ENCODE assay signal across 8 cellular contexts in the genomic region with DNA sequence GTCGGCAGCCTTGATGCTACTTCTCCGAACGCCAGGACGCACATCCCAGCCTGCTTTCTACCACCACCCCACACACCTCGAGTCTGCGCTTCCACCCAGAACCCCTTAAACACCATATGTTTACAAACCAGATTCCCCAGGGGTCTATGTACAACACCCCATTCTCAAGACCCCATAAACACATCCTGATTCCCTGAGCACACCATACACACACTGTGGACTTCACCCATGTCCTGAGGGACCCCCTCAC. TPM values are rescaled to one million over a fixed set of nuclear protein-coding genes. Genes with fewer than 3 reads are reported as not detected.
DNase-seq lines count a peak whose midpoint lies in the region; ATAC-seq, FAIRE-seq and TF ChIP-seq lines count a peak whose summit lies in the region.

No MANE protein-coding gene starts in this region.

- peaks cover 42% of the 10 kb centered on the region for H3K27me3 Mint-ChIP-seq in activated T-helper 1 cell treated with anti-CD3 and anti-CD28 coated beads, Interleukin-12 subunit alpha, Interleukin-12 subunit beta, Interleukin-2, Interleukin-4 antibody, amounts not matched to agents 30 ng/mL and 10 ng/mL and 1 ng/mL, durations not matched to agents 14 hours and 24 hours and 36 hours (ENCODE audit: insufficient read depth)

- H3K27ac Mint-ChIP-seq in activated T-helper 1 cell treated with anti-CD3 and anti-CD28 coated beads, Interleukin-12 subunit alpha, Interleukin-12 subunit beta, Interleukin-2, Interleukin-4 antibody, amounts not matched to agents 30 ng/mL and 10 ng/mL and 1 ng/mL, durations not matched to agents 14 hours and 24 hours and 36 hours, result no peak overlapping the region

- POLR2A ChIA-PET in HCT116 (lab: Charles Lee), result no interaction called here

- H3K9me2 ChIP-seq in HCT116 (ENCODE audit: insufficient read depth), result no peaks in the 10 kb centered on the region

- H2AFZ ChIP-seq in HCT116 (ENCODE audit: low read depth, low read length, poor library complexity, severe bottlenecking), result no peak overlapping the region

- no peaks in the 10 kb centered on the region for H3K36me3 Mint-ChIP-seq in activated T-helper 1 cell treated with anti-CD3 and anti-CD28 coated beads, Interleukin-12 subunit alpha, Interleukin-12 subunit beta, Interleukin-2, Interleukin-4 antibody, amounts not matched to agents 30 ng/mL and 10 ng/mL and 1 ng/mL, durations not matched to agents 14 hours and 24 hours and 36 hours (ENCODE audit: low read depth)

- H3K9me3 Mint-ChIP-seq in activated T-helper 1 cell treated with anti-CD3 and anti-CD28 coated beads, Interleukin-12 subunit alpha, Interleukin-12 subunit beta, Interleukin-2, Interleukin-4 antibody, amounts not matched to agents 30 ng/mL and 10 ng/mL and 1 ng/mL, durations not matched to agents 14 hours and 24 hours and 36 hours, result no peaks in the 10 kb centered on the region

- RAD21 ChIA-PET in HCT116 (lab: Charles Lee; ENCODE audit: low non-redundant PET in 1 of 2, low total read pairs in 2 of 2, uncharacterized antibody in 2 of 2, unreplicated experiment in 2 of 2), result interaction anchor here in 1 of 2 experiments (0.5 kb wide), 1 partner anchor 22 kb away, joined by 3 read pairs; no protein-coding TSS in a partner anchor

- whole genome bisulfite sequencing in small intestine, 3 donors, result 44 to 79% (median 74%) methylated on average over 6 of the region's 6 CpGs

- CTCF ChIA-PET in HCT116 (lab: Charles Lee), result no interaction called here

- TF ChIP-seq POLR2A in HCT116 (IDR thresholded peaks at IDR 0.05; ENCODE audit: borderline replicate concordance, extremely low read depth, insufficient read depth, insufficient read length), result no peak

- H3K27ac ChIP-seq in HCT116 (ENCODE audit: low read depth, low read length) (peak overlapping the region; percentile 63; the same call in 1 of the 2 replicates), small intestine (ENCODE audit: low read depth in 1 of 2, low read length in 1 of 2) (no peak overlapping the region)

- H3K4me1 Mint-ChIP-seq in activated T-helper 1 cell treated with anti-CD3 and anti-CD28 coated beads, Interleukin-12 subunit alpha, Interleukin-12 subunit beta, Interleukin-2, Interleukin-4 antibody, amounts not matched to agents 30 ng/mL and 10 ng/mL and 1 ng/mL, durations not matched to agents 14 hours and 24 hours and 36 hours (ENCODE audit: low read depth), result peaks cover 4% of the 10 kb centered on the region

- H3K9me3 ChIP-seq in HCT116 (ENCODE audit: control insufficient read depth in 1 of 2, insufficient read depth in 1 of 2, low read depth in 1 of 2, low read length in 2 of 2) (no peaks in the 10 kb centered on the region), iPS-18c (ENCODE audit: control insufficient read depth, insufficient read depth, low read length) (no peaks in the 10 kb centered on the region), small intestine (ENCODE audit: control insufficient read depth, low read depth) (no peaks in the 10 kb centered on the region)

- DNase-seq in HCT116 (ENCODE audit: low read depth, low spot score) (no peak), small intestine (no peak), mesenteric fat pad (ENCODE audit: low spot score) (no peak), NK-92 (lab: John Stamatoyannopoulos, UW; ENCODE audit: unreplicated experiment) (no peak), NOMO-1 treated with DMSO at 0.1 percent for 48 hours (lab: John Stamatoyannopoulos, UW; ENCODE audit: unreplicated experiment) (no peak), NCI-H1105 (lab: John Stamatoyannopoulos, UW) (no peak)
- DNase-seq in activated T-helper 1 cell treated with anti-CD3 and anti-CD28 coated beads, Interleukin-12 subunit alpha, Interleukin-12 subunit beta, Interleukin-2, Interleukin-4 antibody, amounts not matched to agents 30 ng/mL and 10 ng/mL and 1 ng/mL, durations not matched to agents 14 hours and 24 hours and 36 hours (ENCODE audit: low spot score), result no peak

- no peak for FAIRE-seq in small intestine (lab: Jason Lieb, UNC)

- TF ChIP-seq RAD21 in HCT116 (IDR thresholded peaks at IDR 0.05; ENCODE audit: low read depth), result no peak

- H3K36me3 ChIP-seq in HCT116 (ENCODE audit: control insufficient read depth in 1 of 2, insufficient read depth in 2 of 2, low read length in 2 of 2) (no peaks in the 10 kb centered on the region), small intestine (ENCODE audit: control insufficient read depth in 2 of 2, insufficient read depth in 2 of 2, low read length in 2 of 2) (no peaks in the 10 kb centered on the region)

- BruUV-seq in HCT116 (replicated peaks; lab: Mats Ljungman, UMichigan), result no TSS peak

- peak overlapping the region; percentile 76 for H3K4me3 Mint-ChIP-seq in activated T-helper 1 cell treated with anti-CD3 and anti-CD28 coated beads, Interleukin-12 subunit alpha, Interleukin-12 subunit beta, Interleukin-2, Interleukin-4 antibody, amounts not matched to agents 30 ng/mL and 10 ng/mL and 1 ng/mL, durations not matched to agents 14 hours and 24 hours and 36 hours

- H3K4me1 ChIP-seq in HCT116 (ENCODE audit: control insufficient read depth in 1 of 2, insufficient read depth in 2 of 2, low read length in 2 of 2), result peaks cover 0 to 11% of the 10 kb centered on the region in 2 experiments; a peak in 1 of 4 replicates
- no peaks in the 10 kb centered on the region for H3K4me1 ChIP-seq in small intestine (ENCODE audit: control insufficient read depth in 2 of 2, insufficient read depth in 1 of 2, low read depth in 1 of 2, low read length in 1 of 2)

- peak overlapping the region; percentile 96 for H3K4me2 ChIP-seq in HCT116 (ENCODE audit: low read length)

- intact Hi-C loops in HCT116 (cut with micrococcal nuclease), result no loop called here
- intact Hi-C loops in activated T-helper 1 cell treated with anti-CD3 and anti-CD28 coated beads, Interleukin-12 subunit alpha, Interleukin-12 subunit beta, Interleukin-2, Interleukin-4 antibody, amounts not matched to agents 30 ng/mL and 10 ng/mL and 1 ng/mL, durations not matched to agents 14 hours and 24 hours and 36 hours (cut with micrococcal nuclease), result no loop called here

- H3K4me3 ChIP-seq in HCT116 (replicated peaks in 1 of 2; ENCODE audit: low read depth in 1 of 2, low read length in 2 of 2) (peak overlapping the region; percentile 59 to 72), iPS-18c (ENCODE audit: insufficient read depth, low read depth, low read length) (peak overlapping the region; percentile 62), small intestine (ENCODE audit: low read depth in 1 of 2, low read length in 2 of 2) (peak overlapping the region; percentile 45 to 71)

- peak; percentile 2; the same call in 1 of the 2 replicates for ATAC-seq in HCT116

- no peak for TF ChIP-seq CTCF in HCT116 (IDR thresholded peaks at IDR 0.05 in 2 of 3, conservative IDR thresholded peaks at IDR 0.05 in 1 of 3; ENCODE audit: borderline replicate concordance in 1 of 3, insufficient read depth in 1 of 3, low read depth in 2 of 3, low read length in 2 of 3)

- H3K9ac ChIP-seq in HCT116 (ENCODE audit: low read length), result peak overlapping the region; percentile 71

- H3K27me3 ChIP-seq in HCT116 (ENCODE audit: insufficient read depth, low read length), result no peaks in the 10 kb centered on the region
- H3K27me3 ChIP-seq in small intestine (ENCODE audit: control insufficient read depth in 2 of 2, insufficient read depth in 2 of 2, low read length in 2 of 2), result no peaks in the 10 kb centered on the region

- no peaks in the 10 kb centered on the region for H4K20me1 ChIP-seq in HCT116 (ENCODE audit: insufficient read depth)

- peaks cover 35% of the 10 kb centered on the region; the same call in 1 of the 2 replicates for H3K79me2 ChIP-seq in HCT116 (ENCODE audit: insufficient read depth, low read length)

TF ChIP-seq in HCT116, 20 proteins besides CTCF, POLR2A, EP300 and RAD21 (continues in another document):
- TF ChIP-seq FOSL1 (IDR thresholded peaks at IDR 0.05; ENCODE audit: low read depth), result no peak
- TF ChIP-seq ZNF274 (IDR thresholded peaks at IDR 0.05; ENCODE audit: low read depth, low read length), result no peak
- TF ChIP-seq, protein P1, sequence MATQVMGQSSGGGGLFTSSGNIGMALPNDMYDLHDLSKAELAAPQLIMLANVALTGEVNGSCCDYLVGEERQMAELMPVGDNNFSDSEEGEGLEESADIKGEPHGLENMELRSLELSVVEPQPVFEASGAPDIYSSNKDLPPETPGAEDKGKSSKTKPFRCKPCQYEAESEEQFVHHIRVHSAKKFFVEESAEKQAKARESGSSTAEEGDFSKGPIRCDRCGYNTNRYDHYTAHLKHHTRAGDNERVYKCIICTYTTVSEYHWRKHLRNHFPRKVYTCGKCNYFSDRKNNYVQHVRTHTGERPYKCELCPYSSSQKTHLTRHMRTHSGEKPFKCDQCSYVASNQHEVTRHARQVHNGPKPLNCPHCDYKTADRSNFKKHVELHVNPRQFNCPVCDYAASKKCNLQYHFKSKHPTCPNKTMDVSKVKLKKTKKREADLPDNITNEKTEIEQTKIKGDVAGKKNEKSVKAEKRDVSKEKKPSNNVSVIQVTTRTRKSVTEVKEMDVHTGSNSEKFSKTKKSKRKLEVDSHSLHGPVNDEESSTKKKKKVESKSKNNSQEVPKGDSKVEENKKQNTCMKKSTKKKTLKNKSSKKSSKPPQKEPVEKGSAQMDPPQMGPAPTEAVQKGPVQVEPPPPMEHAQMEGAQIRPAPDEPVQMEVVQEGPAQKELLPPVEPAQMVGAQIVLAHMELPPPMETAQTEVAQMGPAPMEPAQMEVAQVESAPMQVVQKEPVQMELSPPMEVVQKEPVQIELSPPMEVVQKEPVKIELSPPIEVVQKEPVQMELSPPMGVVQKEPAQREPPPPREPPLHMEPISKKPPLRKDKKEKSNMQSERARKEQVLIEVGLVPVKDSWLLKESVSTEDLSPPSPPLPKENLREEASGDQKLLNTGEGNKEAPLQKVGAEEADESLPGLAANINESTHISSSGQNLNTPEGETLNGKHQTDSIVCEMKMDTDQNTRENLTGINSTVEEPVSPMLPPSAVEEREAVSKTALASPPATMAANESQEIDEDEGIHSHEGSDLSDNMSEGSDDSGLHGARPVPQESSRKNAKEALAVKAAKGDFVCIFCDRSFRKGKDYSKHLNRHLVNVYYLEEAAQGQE (IDR thresholded peaks at IDR 0.05; ENCODE audit: low read depth), result no peak
- no peak for TF ChIP-seq SIN3A (IDR thresholded peaks at IDR 0.05; ENCODE audit: low read depth)
- TF ChIP-seq SRF (IDR thresholded peaks at IDR 0.05; ENCODE audit: low read depth), result no peak
- no peak for TF ChIP-seq EZH2phosphoT487 (IDR thresholded peaks at IDR 0.05; ENCODE audit: borderline replicate concordance)
- no peak for TF ChIP-seq CBX3 (IDR thresholded peaks at IDR 0.05; ENCODE audit: low read depth)
- TF ChIP-seq EGR1 (IDR thresholded peaks at IDR 0.05; ENCODE audit: low read depth), result no peak
- TF ChIP-seq CEBPB (IDR thresholded peaks at IDR 0.05; ENCODE audit: low read depth), result no peak
- TF ChIP-seq POLR2AphosphoS5 (IDR thresholded peaks at IDR 0.05; ENCODE audit: low read depth, low read length), result no peak

RNA-seq across cellular contexts. Expression of a gene that starts 0.7 kb away (rescaled TPM):
- total RNA-seq in HCT116 (2021; ENCODE audit: unreplicated experiment), result 70.6 TPM
- polyA plus RNA-seq in HCT116 (2012), result 66.2 and 71.8 TPM in 2 replicates
- total RNA-seq in activated T-helper 1 cell treated with anti-CD3 and anti-CD28 coated beads, Interleukin-12 subunit alpha, Interleukin-12 subunit beta, Interleukin-2, Interleukin-4 antibody, amounts not matched to agents 30 ng/mL and 10 ng/mL and 1 ng/mL, durations not matched to agents 14 hours and 24 hours and 36 hours, result 3.1 and 4.3 TPM in 2 replicates
- 1 to 10 TPM; 2.9 to 8.8 (median 3.0) TPM for polyA plus RNA-seq in small intestine
- total RNA-seq in mesenteric fat pad, result 92.3 TPM

Comparison
In these comparisons a context has a peak if more than half of its experiments do, and no peak if none do; other contexts are left out.
1. RNA of a gene that starts 0.7 kb away (total RNA-seq): 92.3 TPM in mesenteric fat pad (single experiment) and 70.6 TPM in HCT116 (single experiment); 3.1 to 4.3 TPM in activated T-helper 1 cell treated with anti-CD3 and anti-CD28 coated beads, Interleukin-12 subunit alpha, Interleukin-12 subunit beta, Interleukin-2, Interleukin-4 antibody, amounts not matched to agents 30 ng/mL and 10 ng/mL and 1 ng/mL, durations not matched to agents 14 hours and 24 hours and 36 hours; every median in the first group is over 10 times any median in the second.
2. Peak in every context shown above with its lines, with median percentiles within 50 percentile points of each other: H3K4me3 ChIP-seq.